Comparison of ENCODE assay signal across 8 cellular contexts in genomic region chr4:52037730-52038108, GRCh38. TPM values are rescaled to one million over a fixed set of nuclear protein-coding genes. Genes with fewer than 3 reads are reported as not detected.
A peak's percentile ranks its signal among the peaks of the same experiment; 100 is the strongest.
DNase-seq lines count a peak whose midpoint lies in the region; ATAC-seq and TF ChIP-seq lines count a peak whose summit lies in the region.

No MANE protein-coding gene starts in this region.

- H3K9ac ChIP-seq in mucosa of stomach (ENCODE audit: low read length), result peak overlapping the region; percentile 67

- H3K4me1 ChIP-seq in mucosa of stomach (ENCODE audit: control insufficient read depth, insufficient read depth, low read length), result peaks cover 15% of the 10 kb centered on the region

- no peaks in the 10 kb centered on the region for H3K27me3 ChIP-seq in mucosa of stomach (ENCODE audit: control insufficient read depth, insufficient read depth, low read length)

- H3K9me3 ChIP-seq in mucosa of stomach (ENCODE audit: control insufficient read depth, low read length), result no peaks in the 10 kb centered on the region

- H3K36me3 ChIP-seq in mucosa of stomach (ENCODE audit: control insufficient read depth, insufficient read depth, low read length), result no peaks in the 10 kb centered on the region

- no peak for TF ChIP-seq CTCF in epithelial cell of proximal tubule (conservative IDR thresholded peaks at IDR 0.05; ENCODE audit: low read depth, low read length)

- H3K4me3 ChIP-seq in epithelial cell of proximal tubule (ENCODE audit: low read depth, low read length), result peak overlapping the region; percentile 65
- H3K4me3 ChIP-seq in mucosa of stomach (ENCODE audit: low read length), result peak overlapping the region; percentile 23

- ATAC-seq in GM21360 (IDR thresholded peaks at IDR 0.05; ENCODE audit: unreplicated experiment) (peak; percentile 48), HG03520 (IDR thresholded peaks at IDR 0.05; ENCODE audit: unreplicated experiment) (peak; percentile 52)

- DNase-seq in ELF-1 (ENCODE audit: low read depth, low spot score) (peak; percentile 49), SW480 (ENCODE audit: low spot score) (peak; percentile 11), epithelial cell of proximal tubule (ENCODE audit: low read depth) (no peak), ureter (ENCODE audit: low spot score) (peak; percentile 49), NCI-H2029 treated with DMSO at 0.1 percent for 48 hours (lab: John Stamatoyannopoulos, UW) (no peak)

RNA-seq across cellular contexts. Expression of gene SGCB, which starts 0.4 kb away (rescaled TPM):
- total RNA-seq in epithelial cell of proximal tubule (8.0 and 12.7 TPM in 2 replicates), ureter (29.4 TPM)

RNA-seq across cellular contexts. Expression of gene SPATA18, which starts 13.4 kb away (rescaled TPM):
- total RNA-seq in epithelial cell of proximal tubule (4.1 and 8.5 TPM in 2 replicates), ureter (12.4 TPM)

RNA-seq across cellular contexts. Expression of gene LRRC66, which starts 17.6 kb away (rescaled TPM):
- 0.07 TPM in 1 of 2 replicates, not detected in the other for total RNA-seq in epithelial cell of proximal tubule
- 0.29 TPM for total RNA-seq in ureter

Comparison
In these comparisons a context has a peak if more than half of its experiments do, and no peak if none do; other contexts are left out.
1. DNase-seq: peak in ELF-1 (single experiment), SW480 (single experiment) and ureter (single experiment); none in epithelial cell of proximal tubule (single experiment) and NCI-H2029 treated with DMSO at 0.1 percent for 48 hours (single experiment).